8 cellular contexts compared by ENCODE assay signal in the genomic region with DNA sequence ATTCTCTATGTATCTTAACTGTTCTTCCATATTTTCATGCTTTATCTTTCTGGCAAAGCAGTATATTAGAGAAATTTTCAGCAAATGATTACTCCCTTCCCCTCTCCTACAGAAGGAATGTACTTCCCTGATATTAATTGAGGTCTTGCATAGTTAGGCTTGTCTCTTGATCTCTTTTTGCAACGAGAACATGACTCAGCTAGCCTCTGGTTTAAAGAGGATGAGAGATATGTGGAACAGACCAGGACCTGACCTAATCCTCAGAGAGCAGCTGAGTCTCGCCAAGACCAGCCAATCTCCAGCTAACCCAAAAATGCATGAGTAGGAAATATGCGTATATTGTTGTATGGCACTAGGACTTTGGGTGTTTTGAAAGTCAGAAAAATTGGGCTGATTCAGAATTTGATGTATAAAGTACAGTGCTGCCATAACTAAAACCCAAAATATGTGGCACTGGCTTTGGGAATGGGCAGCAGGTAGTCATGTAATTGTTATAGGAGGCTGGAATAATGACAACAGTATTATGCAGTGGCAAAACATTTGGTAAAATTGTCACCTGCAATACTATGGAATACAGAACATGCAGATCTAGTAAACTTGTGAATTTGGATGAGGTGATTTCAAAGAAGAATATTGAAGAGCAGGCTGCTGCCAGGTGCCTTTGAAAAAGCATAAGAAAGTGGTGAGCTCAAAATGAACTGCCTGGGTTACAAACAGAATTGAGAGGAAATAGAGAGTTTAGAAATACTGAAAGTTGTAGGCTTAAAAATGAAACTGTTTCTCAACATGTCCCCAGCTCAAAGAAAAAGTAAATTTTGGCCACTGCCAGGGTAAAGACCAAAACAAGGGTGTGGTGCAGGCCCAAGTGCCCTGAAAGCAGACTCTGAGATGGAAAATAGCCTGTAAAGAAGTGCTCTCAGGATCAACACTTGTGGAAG. TPM values are rescaled to one million over a fixed set of nuclear protein-coding genes. Genes with fewer than 3 reads are reported as not detected.
A peak's percentile ranks its signal among the peaks of the same experiment; 100 is the strongest.
DNase-seq lines count a peak whose midpoint lies in the region; ATAC-seq and TF ChIP-seq lines count a peak whose summit lies in the region.

No MANE protein-coding gene starts in this region.

- intact Hi-C loops in posterior vena cava (cut with DNase I): no loop called here

- DNase-seq in GM03348 (ENCODE audit: low spot score) (peak; percentile 13), erythroblast (lab: John Stamatoyannopoulos, UW) (peak; percentile 93 to 98), DMS153 (lab: John Stamatoyannopoulos, UW) (no peak), posterior vena cava (ENCODE audit: low spot score) (no peak), NCI-H1694 (lab: John Stamatoyannopoulos, UW) (no peak)
- no peak for DNase-seq in stimulated activated CD4-positive, alpha-beta T cell treated with anti-CD3 and anti-CD28 coated beads, Interleukin-12 subunit alpha, Interleukin-12 subunit beta, amount 100 ng/mL, for 4 hours

- ATAC-seq in GM21381 (IDR thresholded peaks at IDR 0.05; ENCODE audit: unreplicated experiment) (peak; percentile 94), HG03565 (IDR thresholded peaks at IDR 0.05; ENCODE audit: unreplicated experiment) (peak; percentile 95)

- peak; percentile 88 for TF ChIP-seq POLR2A in erythroblast (IDR thresholded peaks at IDR 0.05; ENCODE audit: low read length)

RNA-seq across cellular contexts. Expression of gene USP15, which starts 9.3 kb away (rescaled TPM):
- 10 to 100 TPM; 75.9 to 79.7 TPM for total RNA-seq in posterior vena cava

Comparison
In these comparisons a context has a peak if more than half of its experiments do, and no peak if none do; other contexts are left out.
1. DNase-seq: peak in GM03348 (single experiment) and erythroblast (2 of 2); none in DMS153 (single experiment), stimulated activated CD4-positive, alpha-beta T cell treated with anti-CD3 and anti-CD28 coated beads, Interleukin-12 subunit alpha, Interleukin-12 subunit beta, amount 100 ng/mL, for 4 hours (single experiment), posterior vena cava (single experiment) and NCI-H1694 (single experiment).